15 cellular contexts compared by ENCODE assay signal in the genomic region with DNA sequence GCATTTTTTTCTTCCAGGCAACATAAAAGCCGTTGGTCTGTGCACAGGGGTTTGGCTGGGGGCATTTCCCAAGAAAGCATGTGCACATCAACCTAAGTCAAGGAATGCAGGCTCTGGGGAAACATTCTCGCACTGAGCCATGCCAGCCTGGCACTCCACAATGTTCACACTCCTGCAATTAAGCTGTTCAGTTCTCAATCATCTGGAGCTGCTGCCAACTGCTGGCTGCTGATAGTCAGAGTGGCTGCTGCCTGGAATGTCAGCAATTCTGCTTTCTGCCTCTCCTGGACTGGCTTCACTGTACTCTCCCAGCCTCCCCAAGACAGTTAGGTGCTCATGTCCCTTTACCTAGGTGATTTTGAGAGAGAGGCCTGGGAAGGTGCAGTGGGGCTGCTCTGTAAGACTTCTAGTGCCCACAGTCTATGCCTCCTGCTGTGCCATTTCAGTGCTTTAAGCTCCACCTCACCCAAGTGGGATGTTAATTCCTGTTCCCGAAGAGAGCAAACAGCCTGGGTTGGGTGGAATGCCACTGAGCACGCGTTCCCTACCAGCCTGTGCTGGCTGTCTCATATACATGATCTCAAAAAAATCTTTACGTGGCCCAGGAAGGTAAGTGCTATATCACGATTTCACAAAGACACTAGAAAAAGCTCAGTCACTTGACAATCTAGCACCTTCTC.
A peak's percentile ranks its signal among the peaks of the same experiment; 100 is the strongest.
DNase-seq lines count a peak whose midpoint lies in the region; ATAC-seq, FAIRE-seq and TF ChIP-seq lines count a peak whose summit lies in the region.
"Had no signal": no experiment of that assay in that cellular context is flagged by ENCODE, and none has a peak within 500 bp of the region (broad histone marks: within the 10 kb centered on the region; RNA-seq: fewer than 3 reads in every experiment).

No MANE protein-coding gene starts in this region.

- H3K27me3 Mint-ChIP-seq in astrocyte (ENCODE audit: low read depth, unreplicated experiment) = peaks cover 11% of the 10 kb centered on the region

- FAIRE-seq in astrocyte (lab: Jason Lieb, UNC) (no peak), keratinocyte (lab: Jason Lieb, UNC) (peak; percentile 43)

- H3K36me3 ChIP-seq in astrocyte (ENCODE audit: insufficient read depth, low read length) (no peaks in the 10 kb centered on the region), keratinocyte (ENCODE audit: control insufficient read depth in 2 of 2, extremely low read depth in 1 of 2, insufficient read depth in 2 of 2, low read length in 2 of 2) (no peaks in the 10 kb centered on the region)
- H3K36me3 ChIP-seq: spleen had no signal

- H3K9me3 ChIP-seq in astrocyte (ENCODE audit: insufficient read depth, low read depth, low read length) = no peaks in the 10 kb centered on the region
- no peaks in the 10 kb centered on the region for H3K9me3 ChIP-seq in keratinocyte (ENCODE audit: control insufficient read depth, low read depth, low read length)
- H3K9me3 ChIP-seq: spleen had no signal

- ATAC-seq in left lobe of liver = no peak
- ATAC-seq in GM21423 (IDR thresholded peaks at IDR 0.05; ENCODE audit: unreplicated experiment) = no peak
- ATAC-seq: activated CD8-positive, alpha-beta T cell treated with anti-CD3 and anti-CD28 coated beads, Interleukin-2, amount 10 ng/mL, durations not matched to agents 7 days and 5 days had no signal

- peak overlapping the region; percentile 59 for H3K27ac Mint-ChIP-seq in astrocyte (ENCODE audit: unreplicated experiment)
- H3K27ac Mint-ChIP-seq: activated CD8-positive, alpha-beta T cell treated with anti-CD3 and anti-CD28 coated beads, Interleukin-2, amount 10 ng/mL, durations not matched to agents 7 days and 5 days had no signal

- H3K4me3 Mint-ChIP-seq in astrocyte (ENCODE audit: unreplicated experiment) = no peak overlapping the region
- H3K4me3 Mint-ChIP-seq: activated CD8-positive, alpha-beta T cell treated with anti-CD3 and anti-CD28 coated beads, Interleukin-2, amount 10 ng/mL, durations not matched to agents 7 days and 5 days had no signal

- H3K9ac ChIP-seq in astrocyte (ENCODE audit: low read length) (no peak overlapping the region), keratinocyte (ENCODE audit: control insufficient read depth, extremely low read depth, insufficient read depth, low read length) (no peak overlapping the region)

- H3K79me2 ChIP-seq in astrocyte (ENCODE audit: insufficient read depth, low read length) (no peaks in the 10 kb centered on the region), keratinocyte (ENCODE audit: control insufficient read depth, insufficient read depth, low read length) (no peaks in the 10 kb centered on the region)

- H3K9me1 ChIP-seq in keratinocyte (ENCODE audit: control insufficient read depth, extremely low read depth, insufficient read depth, low read length) = no peaks in the 10 kb centered on the region

- H3K9me3 Mint-ChIP-seq in astrocyte (ENCODE audit: unreplicated experiment) = no peaks in the 10 kb centered on the region

- TF ChIP-seq CTCF in astrocyte (IDR thresholded peaks at IDR 0.05; ENCODE audit: insufficient read depth, low read depth, low read length) = no peak
- peak in 1 of 3 experiments; percentile 39 for TF ChIP-seq CTCF in keratinocyte (optimal IDR thresholded peaks at IDR 0.05 in 1 of 3, IDR thresholded peaks at IDR 0.05 in 1 of 3, conservative IDR thresholded peaks at IDR 0.05 in 1 of 3; ENCODE audit: extremely low read depth in 1 of 3, insufficient read depth in 2 of 3, low read length in 3 of 3)

- DNase-seq in Ammon's horn (ENCODE audit: low spot score) (peak; percentile 74), astrocyte (ENCODE audit: low read depth) (no peak), keratinocyte (ENCODE audit: low read depth, low spot score) (no peak), putamen (ENCODE audit: low spot score) (peak; percentile 67), left lobe of liver (ENCODE audit: low spot score) (no peak), SIG-M5 (lab: John Stamatoyannopoulos, UW) (no peak)
- DNase-seq in stimulated activated CD4-positive, alpha-beta T cell treated with anti-CD3 and anti-CD28 coated beads, Interleukin-12 subunit alpha, Interleukin-12 subunit beta, amount 100 ng/mL, for 4 hours = no peak
- DNase-seq: activated CD8-positive, alpha-beta T cell treated with anti-CD3 and anti-CD28 coated beads, Interleukin-2, amount 10 ng/mL, durations not matched to agents 7 days and 5 days; activated naive CD4-positive, alpha-beta T cell treated with Interleukin-2 at 50 U/mL for 16 hours; erythroblast; NCI-H146; NCI-H748 treated with DMSO at 0.1 percent for 48 hours; spleen; trophoblast cell had no signal

- no peaks in the 10 kb centered on the region for H3K36me3 Mint-ChIP-seq in astrocyte (ENCODE audit: low read depth, unreplicated experiment)

- H3K4me3 ChIP-seq in astrocyte (ENCODE audit: insufficient read depth, low read depth, low read length) (no peak overlapping the region), keratinocyte (ENCODE audit: control insufficient read depth in 2 of 3, extremely low read depth in 1 of 3, insufficient read depth in 2 of 3, low read depth in 1 of 3, low read length in 3 of 3) (no peak overlapping the region)
- H3K4me3 ChIP-seq: spleen had no signal

- H3K27me3 ChIP-seq in astrocyte (ENCODE audit: insufficient read depth, low read length) = no peaks in the 10 kb centered on the region
- H3K27me3 ChIP-seq in keratinocyte (ENCODE audit: control insufficient read depth, extremely low read depth, insufficient read depth, low read length) = no peaks in the 10 kb centered on the region
- H3K27me3 ChIP-seq: spleen had no signal

- peaks cover 5% of the 10 kb centered on the region for H3K4me1 ChIP-seq in astrocyte (ENCODE audit: insufficient read depth, low read length)
- peaks cover 30% of the 10 kb centered on the region for H3K4me1 ChIP-seq in keratinocyte (ENCODE audit: control insufficient read depth, extremely low read depth, insufficient read depth, low read length)
- H3K4me1 ChIP-seq: spleen had no signal

- H3K4me2 ChIP-seq in astrocyte (ENCODE audit: low read length) (no peak overlapping the region), keratinocyte (ENCODE audit: control insufficient read depth, extremely low read depth, insufficient read depth, low read depth, low read length) (no peak overlapping the region)

- dilution Hi-C loops in keratinocyte (cut with MboI; ENCODE audit: extremely low pct_ligation_motif_present, low sequenced_read_pairs) = no loop called here

- H3K4me1 Mint-ChIP-seq in astrocyte (ENCODE audit: low read depth, unreplicated experiment) = peaks cover 12% of the 10 kb centered on the region

- H4K20me1 ChIP-seq in astrocyte (ENCODE audit: insufficient read depth, low read length) (no peaks in the 10 kb centered on the region), keratinocyte (ENCODE audit: control insufficient read depth, extremely low read depth, insufficient read depth, low read length) (no peaks in the 10 kb centered on the region)

- H2AFZ ChIP-seq in astrocyte (ENCODE audit: low read depth, low read length) = no peak overlapping the region
- peak overlapping the region; percentile 46 for H2AFZ ChIP-seq in keratinocyte (ENCODE audit: control insufficient read depth, low read length)

- H3K27ac ChIP-seq in astrocyte (ENCODE audit: low read depth, low read length) = no peak overlapping the region
- H3K27ac ChIP-seq in keratinocyte (ENCODE audit: control insufficient read depth, insufficient read depth, low read length) = no peak overlapping the region
- H3K27ac ChIP-seq: spleen had no signal

Comparison
In these comparisons a context has a peak if more than half of its experiments do, and no peak if none do; other contexts are left out.
1. DNase-seq: peak in Ammon's horn (single experiment) and putamen (single experiment); none in astrocyte (single experiment), keratinocyte (single experiment), left lobe of liver (single experiment), SIG-M5 (single experiment) and stimulated activated CD4-positive, alpha-beta T cell treated with anti-CD3 and anti-CD28 coated beads, Interleukin-12 subunit alpha, Interleukin-12 subunit beta, amount 100 ng/mL, for 4 hours (single experiment).